21 cellular contexts compared by ENCODE assay signal in the genomic region with DNA sequence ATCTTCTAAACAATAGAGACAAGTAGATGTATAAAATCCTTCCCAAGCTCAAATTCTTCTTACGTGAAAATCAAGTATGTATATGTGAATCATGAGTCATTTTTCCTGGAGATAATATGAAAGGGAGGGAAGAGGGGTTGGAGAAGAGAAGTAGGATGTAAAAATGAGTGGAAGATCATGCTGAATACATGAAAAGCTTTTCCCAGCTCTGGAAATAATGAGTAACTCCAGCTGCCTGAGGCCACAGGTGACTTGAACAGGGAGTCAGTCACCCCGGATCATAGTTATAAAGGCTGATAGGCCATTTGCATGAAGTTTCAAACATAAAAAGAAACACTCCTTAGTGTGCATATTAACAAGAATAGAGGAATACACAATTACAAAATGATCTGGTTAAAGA.
DNase-seq lines count a peak whose midpoint lies in the region; ATAC-seq, FAIRE-seq and TF ChIP-seq lines count a peak whose summit lies in the region.
"Had no signal": no experiment of that assay in that cellular context is flagged by ENCODE, and none has a peak within 500 bp of the region (broad histone marks: within the 10 kb centered on the region; RNA-seq: fewer than 3 reads in every experiment).

No MANE protein-coding gene starts in this region.

- CTCF ChIA-PET in PC-3 (lab: Charles Lee) = no interaction called here

- no peaks in the 10 kb centered on the region for H3K9me1 ChIP-seq in keratinocyte (ENCODE audit: control insufficient read depth, extremely low read depth, insufficient read depth, low read length)

- H3K4me1 ChIP-seq in PC-3 (ENCODE audit: insufficient read depth, low read length) (no peaks in the 10 kb centered on the region), keratinocyte (ENCODE audit: control insufficient read depth, extremely low read depth, insufficient read depth, low read length) (no peaks in the 10 kb centered on the region)
- H3K4me1 ChIP-seq: A549, Caco-2 had no signal

- TF ChIP-seq CTCF in PC-3 (conservative IDR thresholded peaks at IDR 0.05; ENCODE audit: low read depth, low read length) (no peak), epithelial cell of esophagus (IDR thresholded peaks at IDR 0.05; ENCODE audit: insufficient read depth, low read depth, low read length, missing control alignments) (no peak), keratinocyte (optimal IDR thresholded peaks at IDR 0.05 in 1 of 3, IDR thresholded peaks at IDR 0.05 in 1 of 3, conservative IDR thresholded peaks at IDR 0.05 in 1 of 3; ENCODE audit: extremely low read depth in 1 of 3, insufficient read depth in 2 of 3, low read length in 3 of 3) (no peak)

- ATAC-seq in PC-3 = no peak
- ATAC-seq: A549, GM23338 had no signal

- no peaks in the 10 kb centered on the region for H3K9me3 ChIP-seq in PC-3 (ENCODE audit: low read length)
- no peaks in the 10 kb centered on the region for H3K9me3 ChIP-seq in keratinocyte (ENCODE audit: control insufficient read depth, low read depth, low read length)
- H3K9me3 ChIP-seq: A549, Caco-2 had no signal

- no peak overlapping the region for H3K4me2 ChIP-seq in PC-3 (ENCODE audit: low read length)
- no peak overlapping the region for H3K4me2 ChIP-seq in keratinocyte (ENCODE audit: control insufficient read depth, extremely low read depth, insufficient read depth, low read depth, low read length)
- H3K4me2 ChIP-seq: A549, GM23338 had no signal

- no peak overlapping the region for H3K27ac ChIP-seq in PC-3 (ENCODE audit: low read length)
- H3K27ac ChIP-seq in keratinocyte (ENCODE audit: control insufficient read depth, insufficient read depth, low read length) = no peak overlapping the region
- H3K27ac ChIP-seq: 22Rv1, A549, C4-2B had no signal

- H3K9me2 ChIP-seq in PC-3 (replicated peaks; ENCODE audit: low read length) = no peaks in the 10 kb centered on the region

- no peak overlapping the region for H3K9ac ChIP-seq in PC-3 (ENCODE audit: low read length)
- H3K9ac ChIP-seq in keratinocyte (ENCODE audit: control insufficient read depth, extremely low read depth, insufficient read depth, low read length) = no peak overlapping the region

- no peaks in the 10 kb centered on the region for H3K79me2 ChIP-seq in PC-3 (ENCODE audit: low read length)
- H3K79me2 ChIP-seq in keratinocyte (ENCODE audit: control insufficient read depth, insufficient read depth, low read length) = no peaks in the 10 kb centered on the region

- H4K20me1 ChIP-seq in PC-3 (ENCODE audit: low read length) (no peaks in the 10 kb centered on the region), keratinocyte (ENCODE audit: control insufficient read depth, extremely low read depth, insufficient read depth, low read length) (no peaks in the 10 kb centered on the region)

- intact Hi-C loops in PC-3 (cut with micrococcal nuclease) = no loop called here

- POLR2A ChIA-PET in PC-3 (lab: Charles Lee; ENCODE audit: unreplicated experiment) = no interaction called here

- BruUV-seq in PC-3 (replicated peaks; lab: Mats Ljungman, UMichigan) = no TSS peak

- H3K36me3 ChIP-seq in PC-3 (ENCODE audit: low read depth, low read length) (no peaks in the 10 kb centered on the region), keratinocyte (ENCODE audit: control insufficient read depth in 2 of 2, extremely low read depth in 1 of 2, insufficient read depth in 2 of 2, low read length in 2 of 2) (no peaks in the 10 kb centered on the region)

- no peaks in the 10 kb centered on the region for H3F3A ChIP-seq in PC-3 (ENCODE audit: low read length, unreplicated experiment)

- H2AFZ ChIP-seq in PC-3 (ENCODE audit: low read length) (no peak overlapping the region), keratinocyte (ENCODE audit: control insufficient read depth, low read length) (no peak overlapping the region)
- H2AFZ ChIP-seq: GM23338 had no signal

- peak; percentile 5 for FAIRE-seq in keratinocyte (lab: Jason Lieb, UNC)
- FAIRE-seq: D721Med, GM12892, GM18507, H54 had no signal

- H3K4me3 ChIP-seq in PC-3 (ENCODE audit: low read length) = no peak overlapping the region
- H3K4me3 ChIP-seq in epithelial cell of esophagus (ENCODE audit: low read length) = no peak overlapping the region
- H3K4me3 ChIP-seq in keratinocyte (ENCODE audit: control insufficient read depth in 2 of 3, extremely low read depth in 1 of 3, insufficient read depth in 2 of 3, low read depth in 1 of 3, low read length in 3 of 3) = no peak overlapping the region
- H3K4me3 ChIP-seq: A549, GM23338 had no signal

- peak; percentile 17 for DNase-seq in ELR (ENCODE audit: low read depth)
- peak; percentile 1 for DNase-seq in PC-3
- peak; percentile 44 for DNase-seq in epithelial cell of esophagus (ENCODE audit: low read depth)
- peak; percentile 0 for DNase-seq in keratinocyte (ENCODE audit: low read depth, low spot score)
- DNase-seq in cerebellar cortex (ENCODE audit: low spot score) = no peak
- DNase-seq in SHP77 (lab: John Stamatoyannopoulos, UW) = no peak
- no peak for DNase-seq in NCI-H1092 (lab: John Stamatoyannopoulos, UW)
- DNase-seq in dermis blood vessel endothelial cell = no peak
- DNase-seq: AML-193; Caco-2; CD4-positive, alpha-beta T cell; GDM1; HCEC 1CT had no signal

- dilution Hi-C loops in keratinocyte (cut with MboI; ENCODE audit: extremely low pct_ligation_motif_present, low sequenced_read_pairs) = no loop called here

- H3K27me3 ChIP-seq in PC-3 (ENCODE audit: low read length) (no peaks in the 10 kb centered on the region), keratinocyte (ENCODE audit: control insufficient read depth, extremely low read depth, insufficient read depth, low read length) (no peaks in the 10 kb centered on the region)

Comparison
In these comparisons a context has a peak if more than half of its experiments do, and no peak if none do; other contexts are left out.
1. DNase-seq: peak in ELR (single experiment), PC-3 (single experiment), epithelial cell of esophagus (single experiment) and keratinocyte (single experiment); none in cerebellar cortex (single experiment), SHP77 (0 of 2), NCI-H1092 (single experiment) and dermis blood vessel endothelial cell (single experiment).